1 cellular context compared by ENCODE assay signal in genomic region chr11:16981651-16982194, GRCh38.
TF ChIP-seq lines count a peak whose summit lies in the region.

No MANE protein-coding gene starts in this region.

TF ChIP-seq in HepG2, 621 proteins besides CTCF, POLR2A, EP300 and RAD21 (continued from another document and continues in another):
- TF ChIP-seq BATF2 (CRISPR knock-in tag; IDR thresholded peaks at IDR 0.05) (no peak), SOX6 (IDR thresholded peaks at IDR 0.05) (no peak), SOX6 (CRISPR knock-in tag; IDR thresholded peaks at IDR 0.05) (peak; percentile 77), SNAI1 (CRISPR knock-in tag; IDR thresholded peaks at IDR 0.05; ENCODE audit: borderline replicate concordance) (no peak), GATA4 (IDR thresholded peaks at IDR 0.05; ENCODE audit: borderline replicate concordance, low read depth) (no peak), FUBP1 (CRISPR knock-in tag; IDR thresholded peaks at IDR 0.05; ENCODE audit: borderline replicate concordance) (no peak), PRDM15 (CRISPR knock-in tag; IDR thresholded peaks at IDR 0.05) (no peak), ZNF883 (CRISPR knock-in tag; IDR thresholded peaks at IDR 0.05; ENCODE audit: not compliant biosample characterization) (no peak), PRPF4 (IDR thresholded peaks at IDR 0.05; ENCODE audit: low read depth, low read length, poor library complexity, severe bottlenecking) (no peak), ZNF563 (CRISPR knock-in tag; IDR thresholded peaks at IDR 0.05) (no peak), ZBTB34 (CRISPR knock-in tag; IDR thresholded peaks at IDR 0.05) (no peak), ZFP82 (CRISPR knock-in tag; IDR thresholded peaks at IDR 0.05; ENCODE audit: borderline replicate concordance) (no peak), GFI1 (CRISPR knock-in tag; IDR thresholded peaks at IDR 0.05; ENCODE audit: borderline replicate concordance) (no peak), BRCA1 (CRISPR knock-in tag; IDR thresholded peaks at IDR 0.05) (no peak), ZBTB37 (CRISPR knock-in tag; IDR thresholded peaks at IDR 0.05) (no peak), ZNF772 (CRISPR knock-in tag; IDR thresholded peaks at IDR 0.05) (no peak; the same call in 1 of the 2 replicates), NFRKB (IDR thresholded peaks at IDR 0.05) (no peak), ARHGAP35 (CRISPR knock-in tag; IDR thresholded peaks at IDR 0.05; ENCODE audit: borderline replicate concordance) (no peak), ESRRA (CRISPR knock-in tag; IDR thresholded peaks at IDR 0.05; ENCODE audit: low read depth) (no peak), ZNF775 (CRISPR knock-in tag; IDR thresholded peaks at IDR 0.05; ENCODE audit: borderline replicate concordance) (no peak), ARNTL (CRISPR knock-in tag; IDR thresholded peaks at IDR 0.05) (no peak), CERS6 (CRISPR knock-in tag; IDR thresholded peaks at IDR 0.05) (no peak), ERF (CRISPR knock-in tag; IDR thresholded peaks at IDR 0.05) (no peak), ZNF367 (CRISPR knock-in tag; IDR thresholded peaks at IDR 0.05; ENCODE audit: borderline replicate concordance) (no peak), LBX2 (CRISPR knock-in tag; IDR thresholded peaks at IDR 0.05; ENCODE audit: borderline replicate concordance) (no peak), RFX5 (IDR thresholded peaks at IDR 0.05; ENCODE audit: low read depth, low read length) (no peak), ZNF510 (CRISPR knock-in tag; IDR thresholded peaks at IDR 0.05; ENCODE audit: low read depth) (no peak), KDM5A (IDR thresholded peaks at IDR 0.05; ENCODE audit: borderline replicate concordance, low read length) (no peak), RBM22 (optimal IDR thresholded peaks at IDR 0.05; ENCODE audit: low read length) (no peak), ZNF670 (CRISPR knock-in tag; IDR thresholded peaks at IDR 0.05; ENCODE audit: borderline replicate concordance) (no peak), FOXA1 (IDR thresholded peaks at IDR 0.05) (no peak), FOXA1 (CRISPR knock-in tag; IDR thresholded peaks at IDR 0.05) (peak; percentile 82), ZSCAN30 (CRISPR knock-in tag; IDR thresholded peaks at IDR 0.05) (no peak), SMARCC2 (IDR thresholded peaks at IDR 0.05) (no peak), IRF9 (CRISPR knock-in tag; IDR thresholded peaks at IDR 0.05; ENCODE audit: borderline replicate concordance) (no peak), MIXL1 (CRISPR knock-in tag; IDR thresholded peaks at IDR 0.05) (no peak), ZNF709 (CRISPR knock-in tag; IDR thresholded peaks at IDR 0.05) (no peak)
- TF ChIP-seq, protein P1, sequence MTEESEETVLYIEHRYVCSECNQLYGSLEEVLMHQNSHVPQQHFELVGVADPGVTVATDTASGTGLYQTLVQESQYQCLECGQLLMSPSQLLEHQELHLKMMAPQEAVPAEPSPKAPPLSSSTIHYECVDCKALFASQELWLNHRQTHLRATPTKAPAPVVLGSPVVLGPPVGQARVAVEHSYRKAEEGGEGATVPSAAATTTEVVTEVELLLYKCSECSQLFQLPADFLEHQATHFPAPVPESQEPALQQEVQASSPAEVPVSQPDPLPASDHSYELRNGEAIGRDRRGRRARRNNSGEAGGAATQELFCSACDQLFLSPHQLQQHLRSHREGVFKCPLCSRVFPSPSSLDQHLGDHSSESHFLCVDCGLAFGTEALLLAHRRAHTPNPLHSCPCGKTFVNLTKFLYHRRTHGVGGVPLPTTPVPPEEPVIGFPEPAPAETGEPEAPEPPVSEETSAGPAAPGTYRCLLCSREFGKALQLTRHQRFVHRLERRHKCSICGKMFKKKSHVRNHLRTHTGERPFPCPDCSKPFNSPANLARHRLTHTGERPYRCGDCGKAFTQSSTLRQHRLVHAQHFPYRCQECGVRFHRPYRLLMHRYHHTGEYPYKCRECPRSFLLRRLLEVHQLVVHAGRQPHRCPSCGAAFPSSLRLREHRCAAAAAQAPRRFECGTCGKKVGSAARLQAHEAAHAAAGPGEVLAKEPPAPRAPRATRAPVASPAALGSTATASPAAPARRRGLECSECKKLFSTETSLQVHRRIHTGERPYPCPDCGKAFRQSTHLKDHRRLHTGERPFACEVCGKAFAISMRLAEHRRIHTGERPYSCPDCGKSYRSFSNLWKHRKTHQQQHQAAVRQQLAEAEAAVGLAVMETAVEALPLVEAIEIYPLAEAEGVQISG (CRISPR knock-in tag; IDR thresholded peaks at IDR 0.05): peak; percentile 51; the same call in 1 of the 2 replicates
- TF ChIP-seq, protein P2, sequence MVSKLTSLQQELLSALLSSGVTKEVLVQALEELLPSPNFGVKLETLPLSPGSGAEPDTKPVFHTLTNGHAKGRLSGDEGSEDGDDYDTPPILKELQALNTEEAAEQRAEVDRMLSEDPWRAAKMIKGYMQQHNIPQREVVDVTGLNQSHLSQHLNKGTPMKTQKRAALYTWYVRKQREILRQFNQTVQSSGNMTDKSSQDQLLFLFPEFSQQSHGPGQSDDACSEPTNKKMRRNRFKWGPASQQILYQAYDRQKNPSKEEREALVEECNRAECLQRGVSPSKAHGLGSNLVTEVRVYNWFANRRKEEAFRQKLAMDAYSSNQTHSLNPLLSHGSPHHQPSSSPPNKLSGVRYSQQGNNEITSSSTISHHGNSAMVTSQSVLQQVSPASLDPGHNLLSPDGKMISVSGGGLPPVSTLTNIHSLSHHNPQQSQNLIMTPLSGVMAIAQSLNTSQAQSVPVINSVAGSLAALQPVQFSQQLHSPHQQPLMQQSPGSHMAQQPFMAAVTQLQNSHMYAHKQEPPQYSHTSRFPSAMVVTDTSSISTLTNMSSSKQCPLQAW (CRISPR knock-in tag; IDR thresholded peaks at IDR 0.05): peak; percentile 43; the same call in 1 of the 2 replicates
- TF ChIP-seq, protein P3, sequence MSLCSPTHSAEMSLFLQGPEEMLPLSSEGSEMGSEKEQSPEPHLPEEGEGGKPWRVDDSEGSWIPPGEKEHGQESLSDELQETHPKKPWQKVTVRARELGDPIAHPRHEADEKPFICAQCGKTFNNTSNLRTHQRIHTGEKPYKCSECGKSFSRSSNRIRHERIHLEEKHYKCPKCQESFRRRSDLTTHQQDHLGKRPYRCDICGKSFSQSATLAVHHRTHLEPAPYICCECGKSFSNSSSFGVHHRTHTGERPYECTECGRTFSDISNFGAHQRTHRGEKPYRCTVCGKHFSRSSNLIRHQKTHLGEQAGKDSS (CRISPR knock-in tag; IDR thresholded peaks at IDR 0.05; ENCODE audit: borderline replicate concordance, low read depth): peak; percentile 61; the same call in 1 of the 2 replicates
- TF ChIP-seq, protein P4, sequence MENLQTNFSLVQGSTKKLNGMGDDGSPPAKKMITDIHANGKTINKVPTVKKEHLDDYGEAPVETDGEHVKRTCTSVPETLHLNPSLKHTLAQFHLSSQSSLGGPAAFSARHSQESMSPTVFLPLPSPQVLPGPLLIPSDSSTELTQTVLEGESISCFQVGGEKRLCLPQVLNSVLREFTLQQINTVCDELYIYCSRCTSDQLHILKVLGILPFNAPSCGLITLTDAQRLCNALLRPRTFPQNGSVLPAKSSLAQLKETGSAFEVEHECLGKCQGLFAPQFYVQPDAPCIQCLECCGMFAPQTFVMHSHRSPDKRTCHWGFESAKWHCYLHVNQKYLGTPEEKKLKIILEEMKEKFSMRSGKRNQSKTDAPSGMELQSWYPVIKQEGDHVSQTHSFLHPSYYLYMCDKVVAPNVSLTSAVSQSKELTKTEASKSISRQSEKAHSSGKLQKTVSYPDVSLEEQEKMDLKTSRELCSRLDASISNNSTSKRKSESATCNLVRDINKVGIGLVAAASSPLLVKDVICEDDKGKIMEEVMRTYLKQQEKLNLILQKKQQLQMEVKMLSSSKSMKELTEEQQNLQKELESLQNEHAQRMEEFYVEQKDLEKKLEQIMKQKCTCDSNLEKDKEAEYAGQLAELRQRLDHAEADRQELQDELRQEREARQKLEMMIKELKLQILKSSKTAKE (CRISPR knock-in tag; IDR thresholded peaks at IDR 0.05; ENCODE audit: borderline replicate concordance): peak; percentile 48; the same call in 1 of the 2 replicates
